16 cellular contexts compared by ENCODE assay signal in genomic region chr2:11024010-11024615, GRCh38.
DNase-seq lines count a peak whose midpoint lies in the region; ATAC-seq and TF ChIP-seq lines count a peak whose summit lies in the region.
"Had no signal": no experiment of that assay in that cellular context is flagged by ENCODE, and none has a peak within 500 bp of the region (broad histone marks: within the 10 kb centered on the region; RNA-seq: fewer than 3 reads in every experiment).

No MANE protein-coding gene starts in this region.

- H3K36me3 ChIP-seq in colonic mucosa (no peaks in the 10 kb centered on the region), osteoblast (ENCODE audit: insufficient read depth, low read length) (no peaks in the 10 kb centered on the region), gastroesophageal sphincter (no peaks in the 10 kb centered on the region), esophagus squamous epithelium (no peaks in the 10 kb centered on the region)
- H3K36me3 ChIP-seq: brain microvascular endothelial cell had no signal

- ATAC-seq in GM18520 (IDR thresholded peaks at IDR 0.05; ENCODE audit: unreplicated experiment) (no peak), GM21825 (IDR thresholded peaks at IDR 0.05; ENCODE audit: unreplicated experiment) (no peak), gastroesophageal sphincter (no peak)
- ATAC-seq: foreskin keratinocyte had no signal

- H4K20me1 ChIP-seq in osteoblast (ENCODE audit: insufficient read depth, low read length): no peaks in the 10 kb centered on the region

- TF ChIP-seq CTCF in colonic mucosa (IDR thresholded peaks at IDR 0.05): no peak
- TF ChIP-seq CTCF in osteoblast (IDR thresholded peaks at IDR 0.05; ENCODE audit: extremely low read depth, low read depth, low read length): no peak
- no peak for TF ChIP-seq CTCF in gastroesophageal sphincter (IDR thresholded peaks at IDR 0.05)
- no peak for TF ChIP-seq CTCF in esophagus squamous epithelium (IDR thresholded peaks at IDR 0.05)

- no peak overlapping the region for H2AFZ ChIP-seq in osteoblast (ENCODE audit: low read length)

- H3K27me3 ChIP-seq in colonic mucosa: no peaks in the 10 kb centered on the region
- peaks cover 21% of the 10 kb centered on the region for H3K27me3 ChIP-seq in osteoblast (ENCODE audit: insufficient read depth, low read length)
- peaks cover 10% of the 10 kb centered on the region for H3K27me3 ChIP-seq in gastroesophageal sphincter
- peaks cover 0 to 7% (median 0%) of the 10 kb centered on the region in 4 donors for H3K27me3 ChIP-seq in esophagus squamous epithelium
- H3K27me3 ChIP-seq: brain microvascular endothelial cell had no signal

- intact Hi-C loops in colonic mucosa (cut with DNase I): no loop called here
- intact Hi-C loops in esophagus squamous epithelium (cut with DNase I): no loop called here

- no peak overlapping the region for H3K4me3 ChIP-seq in colonic mucosa
- no peak overlapping the region for H3K4me3 ChIP-seq in osteoblast (ENCODE audit: insufficient read depth, low read length)
- no peak overlapping the region for H3K4me3 ChIP-seq in gastroesophageal sphincter
- no peak overlapping the region for H3K4me3 ChIP-seq in esophagus squamous epithelium

- TF ChIP-seq POLR2A in gastroesophageal sphincter (IDR thresholded peaks at IDR 0.05) (no peak), esophagus squamous epithelium (IDR thresholded peaks at IDR 0.05) (no peak)

- DNase-seq in DMS153 treated with DMSO at 0.1 percent for 48 hours (lab: John Stamatoyannopoulos, UW; ENCODE audit: unreplicated experiment) (peak; percentile 27), NCI-H1417 treated with DMSO at 0.1 percent for 48 hours (lab: John Stamatoyannopoulos, UW) (peak; percentile 32), colonic mucosa (peak; percentile 25), osteoblast (ENCODE audit: insufficient read length, low spot score, missing footprints) (peak; percentile 29), esophagus squamous epithelium (lab: John Stamatoyannopoulos, UW) (no peak)
- DNase-seq: activated CD4-positive, CD25-positive, alpha-beta regulatory T cell treated with anti-CD3 and anti-CD28 coated beads, Interleukin-2, amount 50 U/mL, for 72 hours; brain microvascular endothelial cell; effector CD8-positive, alpha-beta T cell; foreskin keratinocyte; immature natural killer cell; KG1; NCI-H1105 treated with DMSO at 0.1 percent for 48 hours; stimulated activated CD4-positive, alpha-beta T cell treated with anti-CD3 and anti-CD28 coated beads, Interleukin-4, amount 100 ng/mL, for 4 hours had no signal

- H3K9me3 ChIP-seq in colonic mucosa (no peaks in the 10 kb centered on the region), osteoblast (ENCODE audit: low read depth, low read length) (no peaks in the 10 kb centered on the region), gastroesophageal sphincter (no peaks in the 10 kb centered on the region), esophagus squamous epithelium (no peaks in the 10 kb centered on the region)

- no peak overlapping the region for H3K27ac ChIP-seq in colonic mucosa
- no peak overlapping the region for H3K27ac ChIP-seq in osteoblast (ENCODE audit: low read depth, low read length)
- no peak overlapping the region for H3K27ac ChIP-seq in gastroesophageal sphincter
- H3K27ac ChIP-seq in esophagus squamous epithelium: no peak overlapping the region
- H3K27ac ChIP-seq: brain microvascular endothelial cell, foreskin keratinocyte had no signal

- H3K9ac ChIP-seq in colonic mucosa (ENCODE audit: low read depth in 2 of 2, low read length in 2 of 2): no peak overlapping the region

- no peaks in the 10 kb centered on the region for H3K79me2 ChIP-seq in osteoblast (ENCODE audit: insufficient read depth, low read length)

- no peak overlapping the region for H3K4me2 ChIP-seq in osteoblast (ENCODE audit: insufficient read depth, low read length)

- no peak for TF ChIP-seq EP300 in gastroesophageal sphincter (IDR thresholded peaks at IDR 0.05)

- 12 to 43% methylated on average over 3 to 5 of the region's 23 CpGs for WGBS in gastroesophageal sphincter (ENCODE audit: low coverage in 1 of 2), 2 donors
- 28 to 34% methylated on average over 15 to 20 of the region's 23 CpGs for WGBS in esophagus squamous epithelium, 2 donors

- H3K4me1 ChIP-seq in colonic mucosa (no peaks in the 10 kb centered on the region), osteoblast (ENCODE audit: insufficient read depth, low read length) (no peaks in the 10 kb centered on the region), gastroesophageal sphincter (no peaks in the 10 kb centered on the region), esophagus squamous epithelium (peaks cover 0 to 7% (median 0%) of the 10 kb centered on the region in 3 donors)
- H3K4me1 ChIP-seq: foreskin keratinocyte had no signal
